Comparison of ENCODE assay signal across 19 cellular contexts in genomic region chr9:121924700-121925099, GRCh38.
"Had no signal": no experiment of that assay in that cellular context is flagged by ENCODE, and none has a peak within 500 bp of the region (broad histone marks: within the 10 kb centered on the region; RNA-seq: fewer than 3 reads in every experiment).

No MANE protein-coding gene starts in this region.

- DNase-seq: activated CD4-positive, alpha-beta memory T cell treated with anti-CD3 and anti-CD28 coated beads for 36 hours; activated CD4-positive, alpha-beta T cell treated with anti-CD3 and anti-CD28 coated beads for 36 hours; activated naive CD4-positive, alpha-beta T cell treated with anti-CD3 and anti-CD28 coated beads, Interleukin-2, amount 50 U/mL, for 16 hours; activated T-cell treated with anti-CD3 and anti-CD28 coated beads, Interleukin-2, amount 50 U/mL, for 24 hours; hypothalamus; kidney; left ventricle myocardium inferior; mesenchymal stem cell; stimulated activated CD4-positive, alpha-beta T cell treated with anti-CD3 and anti-CD28 coated beads, Interleukin-4, amount 100 ng/mL, for 24 hours; stimulated activated naive CD4-positive, alpha-beta T cell treated with Interleukin-2 at 50 U/mL for 16 hours; T-helper 17 cell; trophoblast cell; WERI-Rb-1 had no signal

- H3K27me3 ChIP-seq: adrenal gland, right atrium auricular region had no signal

- H3K9me3 ChIP-seq: adrenal gland, left ventricle myocardium inferior, right atrium auricular region had no signal

- H3K27ac ChIP-seq: adrenal gland, left ventricle myocardium inferior, right atrium auricular region, skin epidermis, WERI-Rb-1 had no signal

- ATAC-seq: activated CD4-positive, alpha-beta T cell treated with anti-CD3 and anti-CD28 coated beads for 36 hours; esophagus mucosa; natural killer cell treated with Interleukin-12 subunit alpha and Interleukin-12 subunit beta and Interleukin-15 and Interleukin-18, amount 100 ng/mL, for 72 hours; T-helper 17 cell had no signal

- H3K36me3 ChIP-seq: adrenal gland, left ventricle myocardium inferior, right atrium auricular region, WERI-Rb-1 had no signal

- H3K4me1 ChIP-seq: adrenal gland had no signal

- H3K4me3 ChIP-seq: adrenal gland, left ventricle myocardium inferior, right atrium auricular region, skin epidermis had no signal

- FAIRE-seq: colon, kidney had no signal
